Comparison of ENCODE assay signal across 9 cellular contexts in genomic region chr5:124741711-124742496, GRCh38. TPM values are rescaled to one million over a fixed set of nuclear protein-coding genes. Genes with fewer than 3 reads are reported as not detected.
DNase-seq lines count a peak whose midpoint lies in the region; ATAC-seq and TF ChIP-seq lines count a peak whose summit lies in the region.
"Had no signal": no experiment of that assay in that cellular context is flagged by ENCODE, and none has a peak within 500 bp of the region (broad histone marks: within the 10 kb centered on the region; RNA-seq: fewer than 3 reads in every experiment).

No MANE protein-coding gene starts in this region.

- H3K27ac ChIP-seq in endodermal cell (ENCODE audit: low read depth, low read length): peak overlapping the region; percentile 69

- H3K36me3 ChIP-seq in ES-I3 (ENCODE audit: insufficient read depth, low read length) (no peaks in the 10 kb centered on the region), endodermal cell (ENCODE audit: control insufficient read depth, insufficient read depth, low read length) (peaks cover 11% of the 10 kb centered on the region), neuron (ENCODE audit: insufficient read depth, low read length) (peaks cover 7% of the 10 kb centered on the region)

- H3K4me3 ChIP-seq in endodermal cell (ENCODE audit: low read length): peak overlapping the region; percentile 95
- peak overlapping the region; percentile 64 for H3K4me3 ChIP-seq in neuron (ENCODE audit: low read length)

- H3K36me3 Mint-ChIP-seq in endodermal cell (ENCODE audit: low read depth): no peaks in the 10 kb centered on the region

- WGBS in endodermal cell (ENCODE audit: insufficient coverage in 1 of 2, insufficient read length in 1 of 2), 2 experiments: 51 to 53% methylated on average over 3 to 4 of the region's 4 CpGs

- no peak overlapping the region for H2AFZ ChIP-seq in neuron (ENCODE audit: low read depth, low read length)

- H3K27ac Mint-ChIP-seq in endodermal cell: no peak overlapping the region

- peaks cover 12% of the 10 kb centered on the region for H3K9me3 ChIP-seq in ES-I3 (ENCODE audit: control insufficient read depth, insufficient read depth, low read length)
- H3K9me3 ChIP-seq in endodermal cell (ENCODE audit: control insufficient read depth, low read length): peaks cover 9% of the 10 kb centered on the region
- no peaks in the 10 kb centered on the region for H3K9me3 ChIP-seq in neuron (ENCODE audit: low read length)

- H3K9ac ChIP-seq in ES-I3 (ENCODE audit: low read depth, low read length) (peak overlapping the region; percentile 22; the same call in 1 of the 2 replicates), endodermal cell (ENCODE audit: extremely low read depth, low read length, poor library complexity, severe bottlenecking) (peak overlapping the region; percentile 96)

- no peak for TF ChIP-seq CTCF in endodermal cell (conservative IDR thresholded peaks at IDR 0.05)

- DNase-seq in NCI-H526 treated with DMSO at 0.1 percent for 48 hours (lab: John Stamatoyannopoulos, UW) (peak; percentile 48), endodermal cell (no peak), erythroblast (lab: John Stamatoyannopoulos, UW) (no peak), HUDEP-2 (lab: John Stamatoyannopoulos, UW; ENCODE audit: unreplicated experiment in 76 of 76) (no peak)
- no peak for DNase-seq in activated naive CD4-positive, alpha-beta T cell treated with anti-CD3 and anti-CD28 coated beads, Interleukin-2, amount 50 U/mL, for 16 hours

- no peaks in the 10 kb centered on the region for H3K27me3 ChIP-seq in endodermal cell (ENCODE audit: control insufficient read depth, insufficient read depth, low read length, poor library complexity, severe bottlenecking)
- no peaks in the 10 kb centered on the region for H3K27me3 ChIP-seq in neuron (ENCODE audit: insufficient read depth, low read length)

- H3K4me1 Mint-ChIP-seq in endodermal cell: peaks cover 31% of the 10 kb centered on the region

- TF ChIP-seq POLR2A in erythroblast (IDR thresholded peaks at IDR 0.05; ENCODE audit: low read length): no peak

- peaks cover 30% of the 10 kb centered on the region for H3K4me1 ChIP-seq in ES-I3 (ENCODE audit: insufficient read depth, low read length)
- H3K4me1 ChIP-seq in endodermal cell (ENCODE audit: control insufficient read depth, insufficient read depth, low read length): peaks cover 11% of the 10 kb centered on the region
- H3K4me1 ChIP-seq in neuron (ENCODE audit: insufficient read depth, low read length): peaks cover 51% of the 10 kb centered on the region

- no peak overlapping the region for H3K4me3 Mint-ChIP-seq in endodermal cell
- H3K4me3 Mint-ChIP-seq: neural crest cell had no signal

- no peak for ATAC-seq in GM18519 (IDR thresholded peaks at IDR 0.05; ENCODE audit: low FRiP score, unreplicated experiment)

- H3K9me3 Mint-ChIP-seq in endodermal cell: no peaks in the 10 kb centered on the region
- H3K9me3 Mint-ChIP-seq: neural crest cell had no signal

- no peaks in the 10 kb centered on the region for H3K27me3 Mint-ChIP-seq in endodermal cell (ENCODE audit: insufficient read depth)

RNA-seq across cellular contexts. Expression of gene ZNF608, which starts 4.5 kb away (rescaled TPM):
- total RNA-seq in endodermal cell: 100 to 1,000 TPM; 138 to 140 TPM
- polyA plus RNA-seq in endodermal cell (2013, experiment 1 of 2): 85.1 TPM
- 84.0 TPM for polyA plus RNA-seq in endodermal cell (2013, experiment 2 of 2)
